In the genomic region with DNA sequence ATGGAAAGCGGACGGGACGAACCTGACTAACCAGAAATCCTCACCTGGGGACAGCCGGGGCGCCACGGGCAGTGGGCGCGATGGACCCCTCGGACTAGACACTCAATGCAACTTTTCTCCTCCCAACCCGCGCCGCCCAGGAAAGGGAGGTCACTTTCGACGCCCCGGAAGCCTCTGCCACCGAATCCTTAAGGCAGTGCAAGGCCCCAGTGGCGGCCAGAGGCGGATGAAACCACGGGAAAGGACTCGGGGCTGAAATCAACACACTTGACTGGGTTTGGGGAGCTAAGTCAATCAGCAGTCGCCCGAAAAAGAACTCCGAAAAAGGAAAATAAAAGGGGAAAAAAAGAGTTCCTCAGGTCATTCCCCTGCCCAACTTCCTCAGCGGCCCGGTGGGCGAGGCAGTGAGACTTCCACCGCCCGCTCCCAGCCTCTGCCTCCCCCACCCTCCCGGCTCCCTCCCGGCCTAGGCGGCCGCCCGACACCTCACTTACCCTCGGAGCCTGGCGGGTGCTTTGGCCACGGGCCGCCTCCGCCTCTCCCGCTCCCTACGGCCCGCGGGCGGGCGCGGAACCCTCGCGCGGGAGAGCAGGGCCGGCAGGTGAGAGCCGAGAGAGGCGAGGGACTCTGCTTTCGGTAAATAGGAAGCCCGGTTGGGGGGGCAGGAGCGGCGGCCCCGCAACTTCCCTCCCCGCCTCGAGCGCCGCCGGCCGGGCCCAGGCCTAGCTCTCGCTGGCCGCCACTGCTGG, we compare ENCODE assay signal across 8 cellular contexts. TPM values are rescaled to one million over a fixed set of nuclear protein-coding genes. Genes with fewer than 3 reads are reported as not detected.
DNase-seq lines count a peak whose midpoint lies in the region; ATAC-seq and TF ChIP-seq lines count a peak whose summit lies in the region.

No MANE protein-coding gene starts in this region.

- H3K4me3 ChIP-seq in GM08714 (ENCODE audit: low read length): peak overlapping the region; percentile 77
- H3K4me3 ChIP-seq in duodenal mucosa (ENCODE audit: low read depth in 1 of 2, low read length in 2 of 2): peak overlapping the region; percentile 80 to 94
- H3K4me3 ChIP-seq in lung: peak overlapping the region; percentile 95

- H3K9ac ChIP-seq in duodenal mucosa (ENCODE audit: low read depth in 1 of 2, low read length in 2 of 2): peak overlapping the region; percentile 81 to 92

- peaks cover 31 to 38% of the 10 kb centered on the region in 2 donors for H3K4me1 ChIP-seq in duodenal mucosa (ENCODE audit: control insufficient read depth in 1 of 2, insufficient read depth in 2 of 2, low read length in 2 of 2)
- peaks cover 0 to 11% of the 10 kb centered on the region in 2 donors for H3K4me1 ChIP-seq in lung (ENCODE audit: control insufficient read depth in 2 of 2, insufficient read depth in 2 of 2, low read length in 2 of 2)

- TF ChIP-seq EP300 in Ishikawa (IDR thresholded peaks at IDR 0.05; ENCODE audit: borderline replicate concordance): no peak

- H3K36me3 ChIP-seq in duodenal mucosa (ENCODE audit: control insufficient read depth in 1 of 2, insufficient read depth in 2 of 2, low read length in 2 of 2) (peaks cover 7 to 15% of the 10 kb centered on the region in 2 donors), lung (ENCODE audit: control insufficient read depth in 2 of 2, insufficient read depth in 2 of 2, low read length in 2 of 2) (peaks cover 3 to 5% of the 10 kb centered on the region in 2 donors)

- H3K9me3 ChIP-seq in duodenal mucosa (ENCODE audit: control insufficient read depth in 1 of 2, low read length in 2 of 2) (no peaks in the 10 kb centered on the region), lung (ENCODE audit: control insufficient read depth in 2 of 2, insufficient read depth in 1 of 2, low read length in 1 of 2) (no peaks in the 10 kb centered on the region)

- H3K27ac ChIP-seq in duodenal mucosa (ENCODE audit: low read depth, low read length) (peak overlapping the region; percentile 92), lung (ENCODE audit: low read depth in 1 of 2, low read length in 1 of 2) (peak overlapping the region; percentile 98 to 99)

- no peak for TF ChIP-seq RAD21 in Ishikawa (IDR thresholded peaks at IDR 0.05; ENCODE audit: low read depth)

- 0% methylated on average over 40 to 64 of the region's 64 CpGs for WGBS in lung, 2 donors

- ATAC-seq in GM21717 (IDR thresholded peaks at IDR 0.05; ENCODE audit: unreplicated experiment): peak; percentile 32
- peak; percentile 21 for ATAC-seq in lung (ENCODE audit: insufficient read depth, low FRiP score)

- DNase-seq in activated CD4-positive, alpha-beta T cell treated with anti-CD3 and anti-CD28 coated beads for 48 hours: peak; percentile 68
- DNase-seq in lung (ENCODE audit: low spot score) (peak; percentile 62), NCI-H187 treated with DMSO at 0.1 percent for 48 hours (lab: John Stamatoyannopoulos, UW) (no peak)
- peak; percentile 29 to 34 for DNase-seq in stimulated activated CD8-positive, alpha-beta memory T cell treated with anti-CD3 and anti-CD28 coated beads, Interleukin-7, amount 100 ng/mL, for 4 hours (ENCODE audit: low read depth in 2 of 2)

- TF ChIP-seq CTCF in lung (IDR thresholded peaks at IDR 0.05; ENCODE audit: control extremely low read depth, extremely low read depth): no peak

- no peaks in the 10 kb centered on the region for H3K27me3 ChIP-seq in duodenal mucosa (ENCODE audit: control insufficient read depth in 1 of 2, insufficient read depth in 2 of 2, low read length in 2 of 2)
- no peaks in the 10 kb centered on the region for H3K27me3 ChIP-seq in lung (ENCODE audit: control insufficient read depth, insufficient read depth)

TF ChIP-seq in Ishikawa, 13 proteins besides CTCF, POLR2A, EP300 and RAD21:
- TF ChIP-seq EGR1 (IDR thresholded peaks at IDR 0.05) (no peak), CREB1 (IDR thresholded peaks at IDR 0.05; ENCODE audit: low read depth) (no peak), TCF12 (IDR thresholded peaks at IDR 0.05; ENCODE audit: low read depth) (no peak), TAF1 (IDR thresholded peaks at IDR 0.05; ENCODE audit: low read depth) (peak; percentile 73; the same call in 1 of the 2 replicates), CEBPB (IDR thresholded peaks at IDR 0.05) (no peak), NFIC (IDR thresholded peaks at IDR 0.05) (no peak), ZBTB7A (IDR thresholded peaks at IDR 0.05; ENCODE audit: low read depth) (peak; percentile 97), FOXM1 (IDR thresholded peaks at IDR 0.05; ENCODE audit: borderline replicate concordance, low read depth) (no peak), YY1 (IDR thresholded peaks at IDR 0.05; ENCODE audit: low read depth) (no peak), TEAD4 (IDR thresholded peaks at IDR 0.05) (no peak)
- TF ChIP-seq, protein P1, sequence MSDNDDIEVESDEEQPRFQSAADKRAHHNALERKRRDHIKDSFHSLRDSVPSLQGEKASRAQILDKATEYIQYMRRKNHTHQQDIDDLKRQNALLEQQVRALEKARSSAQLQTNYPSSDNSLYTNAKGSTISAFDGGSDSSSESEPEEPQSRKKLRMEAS (IDR thresholded peaks at IDR 0.05): peak; percentile 31; the same call in 1 of the 2 replicates
- TF ChIP-seq, protein P2, sequence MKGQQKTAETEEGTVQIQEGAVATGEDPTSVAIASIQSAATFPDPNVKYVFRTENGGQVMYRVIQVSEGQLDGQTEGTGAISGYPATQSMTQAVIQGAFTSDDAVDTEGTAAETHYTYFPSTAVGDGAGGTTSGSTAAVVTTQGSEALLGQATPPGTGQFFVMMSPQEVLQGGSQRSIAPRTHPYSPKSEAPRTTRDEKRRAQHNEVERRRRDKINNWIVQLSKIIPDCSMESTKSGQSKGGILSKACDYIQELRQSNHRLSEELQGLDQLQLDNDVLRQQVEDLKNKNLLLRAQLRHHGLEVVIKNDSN (IDR thresholded peaks at IDR 0.05): no peak
- TF ChIP-seq, protein P3, sequence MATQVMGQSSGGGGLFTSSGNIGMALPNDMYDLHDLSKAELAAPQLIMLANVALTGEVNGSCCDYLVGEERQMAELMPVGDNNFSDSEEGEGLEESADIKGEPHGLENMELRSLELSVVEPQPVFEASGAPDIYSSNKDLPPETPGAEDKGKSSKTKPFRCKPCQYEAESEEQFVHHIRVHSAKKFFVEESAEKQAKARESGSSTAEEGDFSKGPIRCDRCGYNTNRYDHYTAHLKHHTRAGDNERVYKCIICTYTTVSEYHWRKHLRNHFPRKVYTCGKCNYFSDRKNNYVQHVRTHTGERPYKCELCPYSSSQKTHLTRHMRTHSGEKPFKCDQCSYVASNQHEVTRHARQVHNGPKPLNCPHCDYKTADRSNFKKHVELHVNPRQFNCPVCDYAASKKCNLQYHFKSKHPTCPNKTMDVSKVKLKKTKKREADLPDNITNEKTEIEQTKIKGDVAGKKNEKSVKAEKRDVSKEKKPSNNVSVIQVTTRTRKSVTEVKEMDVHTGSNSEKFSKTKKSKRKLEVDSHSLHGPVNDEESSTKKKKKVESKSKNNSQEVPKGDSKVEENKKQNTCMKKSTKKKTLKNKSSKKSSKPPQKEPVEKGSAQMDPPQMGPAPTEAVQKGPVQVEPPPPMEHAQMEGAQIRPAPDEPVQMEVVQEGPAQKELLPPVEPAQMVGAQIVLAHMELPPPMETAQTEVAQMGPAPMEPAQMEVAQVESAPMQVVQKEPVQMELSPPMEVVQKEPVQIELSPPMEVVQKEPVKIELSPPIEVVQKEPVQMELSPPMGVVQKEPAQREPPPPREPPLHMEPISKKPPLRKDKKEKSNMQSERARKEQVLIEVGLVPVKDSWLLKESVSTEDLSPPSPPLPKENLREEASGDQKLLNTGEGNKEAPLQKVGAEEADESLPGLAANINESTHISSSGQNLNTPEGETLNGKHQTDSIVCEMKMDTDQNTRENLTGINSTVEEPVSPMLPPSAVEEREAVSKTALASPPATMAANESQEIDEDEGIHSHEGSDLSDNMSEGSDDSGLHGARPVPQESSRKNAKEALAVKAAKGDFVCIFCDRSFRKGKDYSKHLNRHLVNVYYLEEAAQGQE (IDR thresholded peaks at IDR 0.05; ENCODE audit: low read depth): no peak

RNA-seq across cellular contexts. Expression of gene WAPL, which starts 0.5 kb away (rescaled TPM):
- total RNA-seq in lung: 10 to 100 TPM; 30.6 to 67.8 TPM
- 10 to 100 TPM; 15.0 to 17.3 TPM for polyA plus RNA-seq in lung
